ENCODE assay signal across 1 cellular context in genomic region chr17:50139950-50140885, GRCh38.
TF ChIP-seq lines count a peak whose summit lies in the region.

No MANE protein-coding gene starts in this region.

TF ChIP-seq in H1, 55 proteins besides CTCF, POLR2A, EP300 and RAD21:
- TF ChIP-seq CTBP2 (IDR thresholded peaks at IDR 0.05; ENCODE audit: borderline replicate concordance, insufficient read depth, insufficient read length, low read length) (no peak), TCF12 (IDR thresholded peaks at IDR 0.05; ENCODE audit: low read depth, low read length) (no peak), TEAD4 (IDR thresholded peaks at IDR 0.05; ENCODE audit: low read depth, low read length) (no peak), CHD7 (IDR thresholded peaks at IDR 0.05; ENCODE audit: insufficient replicate concordance, low read length) (no peak), MAX (IDR thresholded peaks at IDR 0.05) (peak; percentile 56), CBX8 (IDR thresholded peaks at IDR 0.05; ENCODE audit: borderline replicate concordance, low read depth, low read length) (no peak), JUND (IDR thresholded peaks at IDR 0.05; ENCODE audit: low read length) (0 out of 2 replicates have a peak, but pooled peaks have one; percentile 23), PHF8 (conservative IDR thresholded peaks at IDR 0.05; ENCODE audit: low read depth, low read length) (no peak), CBX5 (IDR thresholded peaks at IDR 0.05; ENCODE audit: low read depth, low read length) (no peak), RNF2 (IDR thresholded peaks at IDR 0.05; ENCODE audit: borderline replicate concordance, low read depth, low read length, missing control alignments, poor library complexity, severe bottlenecking) (no peak), SIN3A (conservative IDR thresholded peaks at IDR 0.05 in 1 of 2, IDR thresholded peaks at IDR 0.05 in 1 of 2; ENCODE audit: low read depth in 1 of 2, low read length in 2 of 2) (peak in 1 of 2 experiments; percentile 68; a peak in 2 of 4 replicates), BCL11A (IDR thresholded peaks at IDR 0.05; ENCODE audit: low read depth in 2 of 2, low read length in 2 of 2) (no peak), RBBP5 (IDR thresholded peaks at IDR 0.05; ENCODE audit: borderline replicate concordance, low read depth, low read length) (no peak), SRF (IDR thresholded peaks at IDR 0.05; ENCODE audit: low read depth, low read length) (no peak), KDM4A (IDR thresholded peaks at IDR 0.05; ENCODE audit: low read depth, low read length, severe bottlenecking) (no peak), ATF2 (IDR thresholded peaks at IDR 0.05; ENCODE audit: low read length) (no peak), EGR1 (IDR thresholded peaks at IDR 0.05; ENCODE audit: borderline replicate concordance, low read depth, low read length) (no peak), POLR2AphosphoS5 (IDR thresholded peaks at IDR 0.05; ENCODE audit: low read depth, low read length) (no peak), TAF1 (IDR thresholded peaks at IDR 0.05; ENCODE audit: low read depth, low read length) (no peak), NRF1 (IDR thresholded peaks at IDR 0.05; ENCODE audit: low read depth, low read length) (no peak), SP4 (IDR thresholded peaks at IDR 0.05; ENCODE audit: low read length) (no peak), ATF3 (IDR thresholded peaks at IDR 0.05; ENCODE audit: insufficient read depth, low read depth, low read length) (no peak), HDAC6 (IDR thresholded peaks at IDR 0.05; ENCODE audit: low read depth, low read length) (no peak), GABPA (IDR thresholded peaks at IDR 0.05; ENCODE audit: borderline replicate concordance, insufficient read depth, low read length) (peak; percentile 34; the same call in 1 of the 2 replicates), SIX5 (IDR thresholded peaks at IDR 0.05; ENCODE audit: low read depth, low read length) (no peak), CHD2 (IDR thresholded peaks at IDR 0.05; ENCODE audit: low read length) (no peak), MAFK (IDR thresholded peaks at IDR 0.05; ENCODE audit: low read depth, low read length) (no peak), RXRA (IDR thresholded peaks at IDR 0.05; ENCODE audit: insufficient read depth, low read depth, low read length) (no peak), JUN (IDR thresholded peaks at IDR 0.05; ENCODE audit: low read depth, low read length) (no peak), NANOG (IDR thresholded peaks at IDR 0.05; ENCODE audit: insufficient read depth, low read depth, low read length, poor library complexity, severe bottlenecking) (no peak), POU5F1 (IDR thresholded peaks at IDR 0.05; ENCODE audit: low read depth, low read length) (no peak), KDM5A (IDR thresholded peaks at IDR 0.05; ENCODE audit: low read length) (no peak), RFX5 (IDR thresholded peaks at IDR 0.05; ENCODE audit: borderline replicate concordance, low read depth, low read length) (no peak), EZH2 (IDR thresholded peaks at IDR 0.05; ENCODE audit: low read depth, low read length, severe bottlenecking) (no peak), TAF7 (optimal IDR thresholded peaks at IDR 0.05; ENCODE audit: borderline replicate concordance, low read depth, low read length) (no peak), SP1 (IDR thresholded peaks at IDR 0.05; ENCODE audit: low read depth, low read length) (peak; percentile 45; the same call in 1 of the 2 replicates), HDAC2 (IDR thresholded peaks at IDR 0.05; ENCODE audit: borderline replicate concordance in 1 of 2, low read depth in 2 of 2, low read length in 2 of 2) (no peak), CEBPB (IDR thresholded peaks at IDR 0.05; ENCODE audit: low read depth, low read length) (no peak), ASH2L (IDR thresholded peaks at IDR 0.05; ENCODE audit: low read length) (no peak), FOSL1 (IDR thresholded peaks at IDR 0.05; ENCODE audit: insufficient read depth, low read depth, low read length) (no peak), SIRT6 (IDR thresholded peaks at IDR 0.05; ENCODE audit: low read length) (no peak), SAP30 (IDR thresholded peaks at IDR 0.05; ENCODE audit: insufficient read depth, insufficient replicate concordance, low read length) (no peak), CREB1 (IDR thresholded peaks at IDR 0.05) (peak; percentile 85), E2F6 (IDR thresholded peaks at IDR 0.05) (no peak), BRCA1 (IDR thresholded peaks at IDR 0.05; ENCODE audit: low read depth, low read length) (no peak), ZNF274 (IDR thresholded peaks at IDR 0.05; ENCODE audit: borderline replicate concordance, extremely low read depth, low read length) (no peak), BACH1 (IDR thresholded peaks at IDR 0.05; ENCODE audit: low read length) (no peak), SP2 (IDR thresholded peaks at IDR 0.05; ENCODE audit: low read length) (no peak), SUZ12 (IDR thresholded peaks at IDR 0.05; ENCODE audit: low read length) (no peak), KDM1A (IDR thresholded peaks at IDR 0.05; ENCODE audit: borderline replicate concordance, low read length) (no peak), USF2 (IDR thresholded peaks at IDR 0.05; ENCODE audit: low read length) (no peak), GTF2F1 (IDR thresholded peaks at IDR 0.05; ENCODE audit: borderline replicate concordance, low read depth, low read length) (no peak), YY1 (IDR thresholded peaks at IDR 0.05; ENCODE audit: low read depth, low read length) (peak; percentile 45; the same call in 1 of the 2 replicates)
